8 cellular contexts compared by ENCODE assay signal in the genomic region with DNA sequence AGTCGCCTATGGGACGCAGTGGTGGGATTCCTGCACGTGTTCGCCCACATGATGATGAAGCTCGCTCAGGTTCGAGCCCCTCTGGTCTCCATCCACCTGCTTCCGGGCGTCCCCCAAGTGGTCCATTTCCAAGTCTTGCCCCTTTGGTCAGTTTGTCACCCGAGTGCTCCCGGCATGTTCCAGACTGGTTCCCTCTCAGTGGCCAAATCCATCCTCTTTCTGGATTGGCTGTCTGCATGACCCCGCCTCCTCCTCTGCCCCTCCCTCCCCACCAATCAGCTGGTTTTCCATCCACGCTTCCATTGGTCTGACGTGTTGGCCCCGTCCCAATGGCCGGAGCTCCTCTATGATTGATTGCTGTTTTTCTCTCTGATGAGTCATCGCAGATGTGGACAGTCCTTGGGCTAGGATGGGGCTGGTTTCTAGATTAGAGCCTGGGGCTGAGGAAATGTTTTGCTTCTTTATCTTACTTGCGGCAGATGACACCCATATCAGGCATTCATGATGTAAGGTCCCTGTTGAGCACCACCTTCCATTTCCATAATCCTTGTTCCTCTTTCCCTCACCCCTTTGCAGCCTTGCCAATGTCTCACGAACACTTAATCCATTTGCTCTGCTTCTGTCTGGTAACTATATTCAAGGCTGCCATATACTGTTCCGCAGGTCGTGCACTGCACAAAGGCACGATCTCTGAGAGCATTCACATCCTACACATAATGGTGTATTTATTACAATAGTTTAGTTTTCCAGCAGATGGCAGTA.
A peak's percentile ranks its signal among the peaks of the same experiment; 100 is the strongest.
DNase-seq lines count a peak whose midpoint lies in the region; ATAC-seq and TF ChIP-seq lines count a peak whose summit lies in the region.

No MANE protein-coding gene starts in this region.

- TF ChIP-seq CTCF in right atrium auricular region (IDR thresholded peaks at IDR 0.05), result peak; percentile 37 to 75

- DNase-seq in NCI-H1092 treated with DMSO at 0.1 percent for 48 hours (lab: John Stamatoyannopoulos, UW) (peak; percentile 13), NCI-H1092 (lab: John Stamatoyannopoulos, UW) (no peak), NOMO-1 treated with dmso at 0.1 percent for 144 hours (lab: John Stamatoyannopoulos, UW; ENCODE audit: unreplicated experiment) (peak; percentile 69), amniotic stem cell (lab: John Stamatoyannopoulos, UW) (peak; percentile 44), right atrium auricular region (ENCODE audit: low spot score) (peak; percentile 78), sciatic nerve (ENCODE audit: low spot score) (no peak)

- no peaks in the 10 kb centered on the region for H3K9me3 ChIP-seq in right atrium auricular region

- intact Hi-C loops in sciatic nerve (cut with DNase I), result loop anchor here (1.0 kb wide), 1 partner anchor 361 kb away; no protein-coding TSS in a partner anchor

- ATAC-seq in HG02588 (IDR thresholded peaks at IDR 0.05; ENCODE audit: unreplicated experiment) (peak; percentile 49), sciatic nerve (peak; percentile 90), GM18520 (IDR thresholded peaks at IDR 0.05; ENCODE audit: unreplicated experiment) (no peak)

- no peaks in the 10 kb centered on the region for H3K36me3 ChIP-seq in right atrium auricular region

- H3K27me3 ChIP-seq in right atrium auricular region, result no peaks in the 10 kb centered on the region

- H3K4me3 ChIP-seq in right atrium auricular region, result peak overlapping the region in 1 of 2 donors; percentile 40

- peaks cover 0 to 10% of the 10 kb centered on the region in 2 donors for H3K4me1 ChIP-seq in right atrium auricular region

- no peak overlapping the region for H3K27ac ChIP-seq in right atrium auricular region

Comparison
In these comparisons a context has a peak if more than half of its experiments do, and no peak if none do; other contexts are left out.
1. DNase-seq: peak in NCI-H1092 treated with DMSO at 0.1 percent for 48 hours (single experiment), NOMO-1 treated with dmso at 0.1 percent for 144 hours (single experiment), amniotic stem cell (single experiment) and right atrium auricular region (single experiment); none in NCI-H1092 (single experiment) and sciatic nerve (single experiment).